ENCODE assay signal across 1 cellular context in the genomic region with DNA sequence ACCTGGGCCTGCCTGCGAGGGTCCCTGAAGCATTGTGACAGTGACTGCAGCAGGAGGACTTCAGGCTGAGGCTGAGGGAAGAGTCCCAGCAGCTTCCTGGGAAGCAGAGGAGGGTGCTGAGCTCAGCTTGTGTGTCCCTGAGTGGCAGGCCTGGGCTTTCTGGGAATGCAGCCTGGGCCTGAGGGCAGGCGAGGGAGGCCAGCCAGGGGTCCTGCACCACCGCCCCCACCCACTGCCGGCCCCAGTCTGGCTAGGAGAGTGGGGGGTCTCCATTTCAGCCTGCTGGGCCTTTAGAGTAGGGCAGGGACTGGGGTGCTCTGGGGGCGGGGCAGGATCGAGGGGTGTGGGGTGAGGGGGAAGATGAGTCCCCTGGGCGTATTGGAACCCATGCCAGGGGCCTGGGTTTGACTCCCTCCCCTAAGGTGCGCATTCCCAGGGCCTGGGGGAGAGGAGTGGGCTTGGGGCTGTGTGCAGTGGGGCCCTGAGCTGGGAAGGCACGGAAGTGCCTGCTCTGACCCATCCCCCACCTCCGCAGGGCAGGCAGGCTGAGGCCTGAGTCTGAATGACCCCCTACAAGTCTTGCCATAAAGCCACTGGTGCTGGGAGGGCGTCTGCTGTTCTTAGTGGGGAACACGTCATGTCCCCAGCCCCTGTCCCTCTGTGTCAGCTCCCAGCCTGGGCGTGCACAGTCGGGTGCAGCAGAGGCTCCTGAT.
TF ChIP-seq lines count a peak whose summit lies in the region.

No MANE protein-coding gene starts in this region.

TF ChIP-seq in HCT116, 20 proteins besides CTCF, POLR2A, EP300 and RAD21:
- no peak for TF ChIP-seq EZH2phosphoT487 (IDR thresholded peaks at IDR 0.05; ENCODE audit: borderline replicate concordance)
- TF ChIP-seq ZNF274 (IDR thresholded peaks at IDR 0.05; ENCODE audit: low read depth, low read length) = no peak
- TF ChIP-seq POLR2AphosphoS5 (IDR thresholded peaks at IDR 0.05; ENCODE audit: low read depth, low read length) = no peak
- TF ChIP-seq EZH2 (IDR thresholded peaks at IDR 0.05) = no peak
- no peak for TF ChIP-seq SIN3A (IDR thresholded peaks at IDR 0.05; ENCODE audit: low read depth)
- TF ChIP-seq FOSL1 (IDR thresholded peaks at IDR 0.05; ENCODE audit: low read depth) = no peak
